In genomic region chr10:49560526-49560925, GRCh38 we compare ENCODE assay signal across 16 cellular contexts. TPM values are rescaled to one million over a fixed set of nuclear protein-coding genes. Genes with fewer than 3 reads are reported as not detected.
DNase-seq lines count a peak whose midpoint lies in the region; TF ChIP-seq lines count a peak whose summit lies in the region.
"Had no signal": no experiment of that assay in that cellular context is flagged by ENCODE, and none has a peak within 500 bp of the region (broad histone marks: within the 10 kb centered on the region; RNA-seq: fewer than 3 reads in every experiment).

No MANE protein-coding gene starts in this region.

- peaks cover 14% of the 10 kb centered on the region for H3K27me3 Mint-ChIP-seq in activated CD4-positive, alpha-beta T cell treated with anti-CD3 and anti-CD28 coated beads, Interleukin-2, amount 10 ng/mL, durations not matched to agents 7 days and 5 days

- H3K4me1 ChIP-seq in osteoblast (ENCODE audit: insufficient read depth, low read length) (peaks cover 78% of the 10 kb centered on the region), SJCRH30 (no peaks in the 10 kb centered on the region)
- H3K4me1 ChIP-seq: BE2C had no signal

- H3K27ac Mint-ChIP-seq in activated CD4-positive, alpha-beta T cell treated with anti-CD3 and anti-CD28 coated beads, Interleukin-2, amount 10 ng/mL, durations not matched to agents 7 days and 5 days, result no peak overlapping the region
- H3K27ac Mint-ChIP-seq: CD4-positive, alpha-beta memory T cell had no signal

- no peak overlapping the region for H3K4me2 ChIP-seq in osteoblast (ENCODE audit: insufficient read depth, low read length)

- H3K27ac ChIP-seq in osteoblast (ENCODE audit: low read depth, low read length) (peak overlapping the region; percentile 77), SJCRH30 (no peak overlapping the region)
- H3K27ac ChIP-seq: C4-2B had no signal

- TF ChIP-seq CTCF in osteoblast (IDR thresholded peaks at IDR 0.05; ENCODE audit: extremely low read depth, low read depth, low read length), result no peak

- H2AFZ ChIP-seq in osteoblast (ENCODE audit: low read length), result no peak overlapping the region

- H3K4me3 ChIP-seq in osteoblast (ENCODE audit: insufficient read depth, low read length) (no peak overlapping the region), SJCRH30 (no peak overlapping the region)

- H3K9me3 ChIP-seq in osteoblast (ENCODE audit: low read depth, low read length) (no peaks in the 10 kb centered on the region), SJCRH30 (replicated peaks) (no peaks in the 10 kb centered on the region)
- H3K9me3 ChIP-seq: BE2C had no signal

- H3K9me3 Mint-ChIP-seq in activated CD4-positive, alpha-beta T cell treated with anti-CD3 and anti-CD28 coated beads, Interleukin-2, amount 10 ng/mL, durations not matched to agents 7 days and 5 days, result peaks cover 4% of the 10 kb centered on the region

- no peaks in the 10 kb centered on the region for H3K36me3 Mint-ChIP-seq in activated CD4-positive, alpha-beta T cell treated with anti-CD3 and anti-CD28 coated beads, Interleukin-2, amount 10 ng/mL, durations not matched to agents 7 days and 5 days (ENCODE audit: low read depth)
- H3K36me3 Mint-ChIP-seq: CD4-positive, alpha-beta memory T cell had no signal

- no peaks in the 10 kb centered on the region for H3K79me2 ChIP-seq in osteoblast (ENCODE audit: insufficient read depth, low read length)

- CTCF ChIA-PET in activated CD4-positive, alpha-beta T cell treated with anti-CD3 and anti-CD28 coated beads, Interleukin-2, amount 10 ng/mL, durations not matched to agents 7 days and 5 days (lab: Charles Lee), result no interaction called here

- no peaks in the 10 kb centered on the region for H3K4me1 Mint-ChIP-seq in activated CD4-positive, alpha-beta T cell treated with anti-CD3 and anti-CD28 coated beads, Interleukin-2, amount 10 ng/mL, durations not matched to agents 7 days and 5 days
- H3K4me1 Mint-ChIP-seq: CD4-positive, alpha-beta memory T cell had no signal

- no peaks in the 10 kb centered on the region for H3K27me3 ChIP-seq in osteoblast (ENCODE audit: insufficient read depth, low read length)
- H3K27me3 ChIP-seq in SJCRH30, result no peaks in the 10 kb centered on the region
- H3K27me3 ChIP-seq: BE2C had no signal

- no peak overlapping the region for H3K4me3 Mint-ChIP-seq in activated CD4-positive, alpha-beta T cell treated with anti-CD3 and anti-CD28 coated beads, Interleukin-2, amount 10 ng/mL, durations not matched to agents 7 days and 5 days
- H3K4me3 Mint-ChIP-seq: CD4-positive, alpha-beta memory T cell had no signal

- DNase-seq in EH (ENCODE audit: low read depth), result peak; percentile 57
- peak; percentile 28 for DNase-seq in NCI-H226
- DNase-seq in osteoblast (ENCODE audit: insufficient read length, low spot score, missing footprints), result no peak
- no peak for DNase-seq in GM19238 (ENCODE audit: insufficient read length, low spot score)
- no peak for DNase-seq in SJCRH30
- no peak for DNase-seq in activated CD4-positive, CD25-positive, alpha-beta regulatory T cell treated with anti-CD3 and anti-CD28 coated beads, Interleukin-2, amount 50 U/mL, for 72 hours
- DNase-seq in activated CD4-positive, alpha-beta T cell treated with anti-CD3 and anti-CD28 coated beads, Interleukin-2, amount 10 ng/mL, durations not matched to agents 7 days and 5 days, result no peak
- DNase-seq: ACHN; BE2C; CD4-positive, alpha-beta memory T cell; DMS79; GDM1 had no signal

- no peaks in the 10 kb centered on the region for H4K20me1 ChIP-seq in osteoblast (ENCODE audit: insufficient read depth, low read length)

- H3K36me3 ChIP-seq in osteoblast (ENCODE audit: insufficient read depth, low read length) (no peaks in the 10 kb centered on the region), SJCRH30 (no peaks in the 10 kb centered on the region)
- H3K36me3 ChIP-seq: BE2C had no signal

- POLR2A ChIA-PET in activated CD4-positive, alpha-beta T cell treated with anti-CD3 and anti-CD28 coated beads, Interleukin-2, amount 10 ng/mL, durations not matched to agents 7 days and 5 days (lab: Charles Lee), result no interaction called here

RNA-seq across cellular contexts. Expression of gene ERCC6, which starts 21.6 kb away (rescaled TPM):
- total RNA-seq in osteoblast, result 52.7 and 54.3 TPM in 2 replicates
- total RNA-seq in SJCRH30 (2014; rRNA removed; shearing (Covaris generic)), result 5.7 and 7.1 TPM in 2 replicates
- total RNA-seq in activated CD4-positive, alpha-beta T cell treated with anti-CD3 and anti-CD28 coated beads, Interleukin-2, amount 10 ng/mL, durations not matched to agents 7 days and 5 days, result 10 to 100 TPM; 16.8 to 19.4 TPM

RNA-seq across cellular contexts. Expression of gene SLC18A3, which starts 49.6 kb away (rescaled TPM):
- not detected in 2 replicates for total RNA-seq in osteoblast
- total RNA-seq in SJCRH30 (2014; rRNA removed; shearing (Covaris generic)), result not detected in 2 replicates
- total RNA-seq in activated CD4-positive, alpha-beta T cell treated with anti-CD3 and anti-CD28 coated beads, Interleukin-2, amount 10 ng/mL, durations not matched to agents 7 days and 5 days, result not detected
- total RNA-seq: A172; CD4-positive, alpha-beta memory T cell; H1; HT1080 had no signal

RNA-seq across cellular contexts. Expression of gene CHAT, which starts 53.3 kb away (rescaled TPM):
- not detected in 2 replicates for total RNA-seq in osteoblast
- total RNA-seq in SJCRH30 (2014; rRNA removed; shearing (Covaris generic)), result not detected in 2 replicates
- not detected for total RNA-seq in activated CD4-positive, alpha-beta T cell treated with anti-CD3 and anti-CD28 coated beads, Interleukin-2, amount 10 ng/mL, durations not matched to agents 7 days and 5 days
- total RNA-seq: A172; CD4-positive, alpha-beta memory T cell; H1; HT1080 had no signal

Comparison
In these comparisons a context has a peak if more than half of its experiments do, and no peak if none do; other contexts are left out.
1. DNase-seq: peak in EH (single experiment) and NCI-H226 (single experiment); none in osteoblast (single experiment), GM19238 (single experiment), SJCRH30 (0 of 2), activated CD4-positive, CD25-positive, alpha-beta regulatory T cell treated with anti-CD3 and anti-CD28 coated beads, Interleukin-2, amount 50 U/mL, for 72 hours (single experiment) and activated CD4-positive, alpha-beta T cell treated with anti-CD3 and anti-CD28 coated beads, Interleukin-2, amount 10 ng/mL, durations not matched to agents 7 days and 5 days (single experiment).